8 cellular contexts compared by ENCODE assay signal in genomic region chr2:101239760-101240118, GRCh38. TPM values are rescaled to one million over a fixed set of nuclear protein-coding genes. Genes with fewer than 3 reads are reported as not detected.
DNase-seq lines count a peak whose midpoint lies in the region; ATAC-seq, FAIRE-seq and TF ChIP-seq lines count a peak whose summit lies in the region.
"Not testable (repeated sequence)": the region's sequence is repeated elsewhere in the genome, so short reads cannot be mapped to it uniquely, and the experiment has no call there.

No MANE protein-coding gene starts in this region.

- intact Hi-C loops in colonic mucosa (cut with DNase I); prostate gland (cut with DNase I): not testable (repeated sequence)
- intact Hi-C loops in HepG2 (cut with micrococcal nuclease; ENCODE audit: unreplicated experiment): loop anchor here (1.0 kb wide), 1 partner anchor 12 kb away; no protein-coding TSS in a partner anchor

- H3K9ac ChIP-seq in OCI-LY3 (ENCODE audit: low read length): not testable (repeated sequence)
- H3K9ac ChIP-seq in colonic mucosa (ENCODE audit: low read depth in 2 of 2, low read length in 2 of 2): peak overlapping the region in 1 of 2 donors; percentile 40
- H3K9ac ChIP-seq in HepG2 (ENCODE audit: insufficient read depth, low read depth, low read length): peak overlapping the region; percentile 80
- H3K9ac ChIP-seq in mucosa of rectum (ENCODE audit: low read depth in 1 of 2, low read length in 2 of 2): peak overlapping the region in 1 of 2 donors; percentile 55

- ATAC-seq in A549; HepG2; upper lobe of left lung (ENCODE audit: low FRiP score in 2 of 2): not testable (repeated sequence)

- CTCF ChIA-PET in A549 (lab: Yijun Ruan, JAX): interaction anchor here (0.6 to 2.6 kb wide), 9 partner anchors 9 to 204 kb away, joined by 3 to 30 read pairs (median 3); partner anchors contain the start of gene CNOT11
- CTCF ChIA-PET in HepG2 (lab: Yijun Ruan, JAX; ENCODE audit: low intra/inter-chr PET ratio, low total read pairs): interaction anchor here (2.5 kb wide), 1 partner anchor 12 kb away, joined by 20 read pairs; no protein-coding TSS in a partner anchor

- POLR2A ChIA-PET in A549 (lab: Yijun Ruan, JAX): interaction anchor here (2.8 kb wide), 1 partner anchor 13 kb away, joined by 8 read pairs; the partner anchor contains the start of gene CNOT11
- POLR2A ChIA-PET in HepG2 (lab: Yijun Ruan, JAX): interaction anchor here (0.7 to 4.2 kb wide), 15 partner anchors 8 to 238 kb away, joined by 3 to 53 read pairs (median 6); partner anchors contain the start of genes CNOT11, RNF149, RPL31 and TBC1D8

- WGBS in A549 (ENCODE audit: missing lambda C conversion rate): 10% methylated on average over 2 of the region's 2 CpGs
- 30% methylated on average over 2 of the region's 2 CpGs for WGBS in HepG2 (ENCODE audit: low lambda C conversion rate)
- 48% methylated on average over 2 of the region's 2 CpGs for WGBS in prostate gland
- 65 to 68% methylated on average over 2 of the region's 2 CpGs for WGBS in upper lobe of left lung, 2 donors

- H3K79me2 ChIP-seq in OCI-LY3 (ENCODE audit: low read length); HepG2 (ENCODE audit: insufficient read depth, low read length): not testable (repeated sequence)

- in situ Hi-C loops in HepG2 (cut with HindIII; ENCODE audit: extremely low pct_ligation_motif_present, low pct_unique_long_range_greater_than_20kb): not testable (repeated sequence)

- TF ChIP-seq RAD21 in A549 (conservative IDR thresholded peaks at IDR 0.05 in 1 of 2, IDR thresholded peaks at IDR 0.05 in 1 of 2); HepG2 (CRISPR knock-in tag; IDR thresholded peaks at IDR 0.05): not testable (repeated sequence)

- H3K27ac ChIP-seq in A549 (peak overlapping the region; percentile 61 to 83), colonic mucosa (peak overlapping the region; percentile 70), HepG2 (ENCODE audit: extremely low read length, insufficient read depth, low read length) (peak overlapping the region; percentile 98), mucosa of rectum (ENCODE audit: low read depth in 2 of 2, low read length in 2 of 2) (peak overlapping the region; percentile 79 to 81), prostate gland (peak overlapping the region; percentile 83 to 87), upper lobe of left lung (peak overlapping the region; percentile 54 to 73 (median 67))
- H3K27ac ChIP-seq in OCI-LY3 (ENCODE audit: low read length): not testable (repeated sequence)

- not testable (repeated sequence) for TF ChIP-seq CTCF in A549 (IDR thresholded peaks at IDR 0.05); OCI-LY3 (IDR thresholded peaks at IDR 0.05; ENCODE audit: low read depth, low read length); colonic mucosa (IDR thresholded peaks at IDR 0.05); epithelial cell of proximal tubule (conservative IDR thresholded peaks at IDR 0.05; ENCODE audit: low read depth, low read length); HepG2 (CRISPR knock-in tag; IDR thresholded peaks at IDR 0.05); prostate gland (IDR thresholded peaks at IDR 0.05)
- TF ChIP-seq CTCF in upper lobe of left lung (IDR thresholded peaks at IDR 0.05): peak in 1 of 6 experiments; percentile 11

- TF ChIP-seq POLR2A in A549 (IDR thresholded peaks at IDR 0.05; ENCODE audit: low read length); HepG2 (IDR thresholded peaks at IDR 0.05; ENCODE audit: insufficient read depth in 1 of 2, low read depth in 2 of 2, low read length in 2 of 2); prostate gland (IDR thresholded peaks at IDR 0.05); upper lobe of left lung (IDR thresholded peaks at IDR 0.05): not testable (repeated sequence)

- not testable (repeated sequence) for H4K20me1 ChIP-seq in OCI-LY3 (ENCODE audit: insufficient read depth, low read length); HepG2 (ENCODE audit: insufficient read depth, low read length)

- BruUV-seq in HepG2 (replicated peaks; lab: Mats Ljungman, UMichigan): TSS peak; percentile 91

- peak overlapping the region; percentile 96; the same call in 1 of the 2 replicates for H2AFZ ChIP-seq in OCI-LY3 (ENCODE audit: low read depth, low read length)
- not testable (repeated sequence) for H2AFZ ChIP-seq in HepG2 (ENCODE audit: low read length)

- not testable (repeated sequence) for H3K27me3 ChIP-seq in OCI-LY3 (ENCODE audit: low read depth, low read length); colonic mucosa; HepG2 (ENCODE audit: control insufficient read depth in 1 of 2, insufficient read depth in 2 of 2, low read length in 2 of 2); mucosa of rectum (ENCODE audit: control insufficient read depth in 2 of 2, insufficient read depth in 2 of 2, low read length in 2 of 2); prostate gland (replicated peaks; ENCODE audit: insufficient read depth); upper lobe of left lung

- H3K4me2 ChIP-seq in A549 (peak overlapping the region; percentile 81), HepG2 (ENCODE audit: low read depth, low read length) (peak overlapping the region; percentile 86)
- not testable (repeated sequence) for H3K4me2 ChIP-seq in OCI-LY3 (ENCODE audit: low read length)

- not testable (repeated sequence) for TF ChIP-seq EP300 in A549 (IDR thresholded peaks at IDR 0.05); HepG2 (IDR thresholded peaks at IDR 0.05; ENCODE audit: low read depth in 2 of 2, low read length in 2 of 2); HepG2 (CRISPR knock-in tag; IDR thresholded peaks at IDR 0.05; ENCODE audit: borderline replicate concordance); upper lobe of left lung (IDR thresholded peaks at IDR 0.05)

- peak overlapping the region; percentile 27 for H3K4me3 ChIP-seq in A549
- H3K4me3 ChIP-seq in OCI-LY3 (ENCODE audit: low read length); colonic mucosa; prostate gland; upper lobe of left lung: not testable (repeated sequence)
- H3K4me3 ChIP-seq in epithelial cell of proximal tubule (ENCODE audit: low read depth, low read length): peak overlapping the region; percentile 33
- H3K4me3 ChIP-seq in HepG2 (replicated peaks in 1 of 3; ENCODE audit: insufficient read depth in 1 of 3, low read depth in 2 of 3, low read length in 3 of 3): peak overlapping the region in 1 of 3 experiments; percentile 24; a peak in 1 of 6 replicates
- H3K4me3 ChIP-seq in mucosa of rectum (ENCODE audit: low read length in 2 of 2): peak overlapping the region; percentile 31 to 34

- H3K9me3 ChIP-seq in A549; OCI-LY3 (ENCODE audit: insufficient read depth, low read length); colonic mucosa; mucosa of rectum (ENCODE audit: control insufficient read depth in 2 of 2, low read length in 2 of 2); prostate gland; upper lobe of left lung: not testable (repeated sequence)
- peaks cover 17% of the 10 kb centered on the region; the same call in 1 of the 2 replicates for H3K9me3 ChIP-seq in HepG2 (ENCODE audit: low read length)

- H3K4me1 ChIP-seq in A549: peaks cover 18% of the 10 kb centered on the region
- H3K4me1 ChIP-seq in OCI-LY3 (ENCODE audit: low read length); colonic mucosa; upper lobe of left lung: not testable (repeated sequence)
- H3K4me1 ChIP-seq in HepG2 (ENCODE audit: insufficient read depth, low read length): peaks cover 81% of the 10 kb centered on the region
- H3K4me1 ChIP-seq in mucosa of rectum (ENCODE audit: control insufficient read depth in 2 of 2, insufficient read depth in 2 of 2, low read length in 2 of 2): peaks cover 0 to 22% of the 10 kb centered on the region in 2 donors
- peaks cover 19% of the 10 kb centered on the region for H3K4me1 ChIP-seq in prostate gland (replicated peaks)

- H3K36me3 ChIP-seq in OCI-LY3 (replicated peaks; ENCODE audit: low read depth, low read length); colonic mucosa; HepG2 (replicated peaks in 1 of 2; ENCODE audit: control insufficient read depth in 1 of 2, insufficient read depth in 2 of 2, low read length in 2 of 2); mucosa of rectum (ENCODE audit: control insufficient read depth in 2 of 2, insufficient read depth in 2 of 2, low read length in 2 of 2); prostate gland; upper lobe of left lung: not testable (repeated sequence)

- DNase-seq in A549 (ENCODE audit: low read depth in 1 of 2, low spot score in 1 of 2); colonic mucosa; epithelial cell of proximal tubule (ENCODE audit: low read depth); HepG2 (ENCODE audit: low spot score); prostate gland (ENCODE audit: low spot score); upper lobe of left lung: not testable (repeated sequence)

- FAIRE-seq in A549 (lab: Jason Lieb, UNC); HepG2 (lab: Jason Lieb, UNC): not testable (repeated sequence)

RNA-seq across cellular contexts. Expression of gene CNOT11, which starts 12.9 kb away (rescaled TPM):
- 76.7 and 99.1 TPM in 2 replicates for polyA plus RNA-seq in A549 (2011; rRNA removed)
- polyA plus RNA-seq in A549 (2012; cell fraction: cytosol; rRNA removed): 34.4 and 41.4 TPM in 2 replicates
- 30.4 and 55.9 TPM in 2 replicates for polyA plus RNA-seq in A549 (2012; cell fraction: nucleus; rRNA removed)
- 35.4 to 35.8 TPM (median 35.5 TPM) in 3 replicates for polyA plus RNA-seq in A549 (2017; fragmentation: RNase III; extraction: RNeasy Plus Mini Kit Qiagen cat#74134 plus additional on column Dnase treatment)
- 56.7 and 63.4 TPM in 2 replicates for polyA minus RNA-seq in A549 (2011; rRNA and poly(A)+ RNA removed)
- 10 to 100 TPM; 58.3 to 71.1 TPM for total RNA-seq in colonic mucosa
- total RNA-seq in epithelial cell of proximal tubule: 65.6 and 67.2 TPM in 2 replicates
- 100 and 114 TPM in 2 replicates for total RNA-seq in HepG2 (2016; rRNA removed; fragmentation: Illumina TruSeq; extraction: Trizol)
- total RNA-seq in HepG2 (2016; cell fraction: cytosol; rRNA removed; fragmentation: Illumina TruSeq; extraction: Trizol; ENCODE audit: low read depth): 34.2 and 39.4 TPM in 2 replicates
- total RNA-seq in HepG2 (2016; cell fraction: insoluble cytoplasmic fraction; rRNA removed; fragmentation: Illumina TruSeq; extraction: Trizol): 93.7 and 119 TPM in 2 replicates
- 65.8 and 70.3 TPM in 2 replicates for total RNA-seq in HepG2 (2016; cell fraction: membrane; rRNA removed; fragmentation: Illumina TruSeq; extraction: Trizol)
- total RNA-seq in HepG2 (2016; cell fraction: nucleus; rRNA removed; fragmentation: Illumina TruSeq; extraction: Trizol): 79.5 and 91.1 TPM in 2 replicates
- polyA plus RNA-seq in HepG2 (2011; rRNA removed): 202 and 209 TPM in 2 replicates
- polyA plus RNA-seq in HepG2 (2011; cell fraction: cytosol; rRNA removed): 91.7 and 128 TPM in 2 replicates
- polyA plus RNA-seq in HepG2 (2011; cell fraction: nucleus; rRNA removed): 359 and 415 TPM in 2 replicates
- 100 and 126 TPM in 2 replicates for polyA plus RNA-seq in HepG2 (2012)
- polyA plus RNA-seq in HepG2 (2016; cell fraction: cytosol; fragmentation: Illumina TruSeq; extraction: Trizol; ENCODE audit: low read depth): 35.1 and 35.8 TPM in 2 replicates
- 160 and 184 TPM in 2 replicates for polyA plus RNA-seq in HepG2 (2016; cell fraction: insoluble cytoplasmic fraction; fragmentation: Illumina TruSeq; extraction: Trizol; ENCODE audit: low read depth)
- polyA plus RNA-seq in HepG2 (2016; cell fraction: membrane; fragmentation: Illumina TruSeq; extraction: Trizol; ENCODE audit: low read depth): 62.2 and 66.8 TPM in 2 replicates
- polyA plus RNA-seq in HepG2 (2016; cell fraction: nucleus; fragmentation: Illumina TruSeq; extraction: Trizol; ENCODE audit: insufficient read depth, low read depth): 277 TPM in 2 replicates
- 74.3 and 87.7 TPM in 2 replicates for polyA minus RNA-seq in HepG2 (2011; rRNA and poly(A)+ RNA removed; ENCODE audit: low replicate concordance)
- polyA minus RNA-seq in HepG2 (2011; cell fraction: cytosol; rRNA and poly(A)+ RNA removed): 102 and 132 TPM in 2 replicates
- 80.2 and 123 TPM in 2 replicates for polyA minus RNA-seq in HepG2 (2011; cell fraction: nucleus; rRNA and poly(A)+ RNA removed)
- 10 to 100 TPM; 41.0 to 41.4 TPM for total RNA-seq in prostate gland
- total RNA-seq in upper lobe of left lung: 10 to 100 TPM; 15.9 to 49.1 (median 30.4) TPM
